Comparison of ENCODE assay signal across 8 cellular contexts in genomic region chr13:96090240-96091101, GRCh38. TPM values are rescaled to one million over a fixed set of nuclear protein-coding genes. Genes with fewer than 3 reads are reported as not detected.
A peak's percentile ranks its signal among the peaks of the same experiment; 100 is the strongest.
DNase-seq lines count a peak whose midpoint lies in the region; ATAC-seq and TF ChIP-seq lines count a peak whose summit lies in the region.

No MANE protein-coding gene starts in this region.

- intact Hi-C loops in HCT116 (cut with micrococcal nuclease): no loop called here
- intact Hi-C loops in psoas muscle (cut with DNase I): no loop called here

- TF ChIP-seq CTCF in GM12865 (IDR thresholded peaks at IDR 0.05; ENCODE audit: insufficient read depth, low read depth, low read length, missing control alignments) (no peak), HCT116 (IDR thresholded peaks at IDR 0.05 in 2 of 3, conservative IDR thresholded peaks at IDR 0.05 in 1 of 3; ENCODE audit: borderline replicate concordance in 1 of 3, insufficient read depth in 1 of 3, low read depth in 2 of 3, low read length in 2 of 3) (no peak), RWPE1 (conservative IDR thresholded peaks at IDR 0.05; ENCODE audit: low read depth) (no peak), foreskin keratinocyte (conservative IDR thresholded peaks at IDR 0.05) (no peak), psoas muscle (IDR thresholded peaks at IDR 0.05) (no peak)

- H4K20me1 ChIP-seq in HCT116 (ENCODE audit: insufficient read depth): no peaks in the 10 kb centered on the region; the same call in 1 of the 2 replicates

- H3K27ac ChIP-seq in HCT116 (ENCODE audit: low read depth, low read length) (no peak overlapping the region), RWPE1 (no peak overlapping the region), foreskin keratinocyte (no peak overlapping the region), psoas muscle (no peak overlapping the region)

- 0% methylated on average over 39 to 133 of the region's 133 CpGs for WGBS in psoas muscle, 3 donors

- RAD21 ChIA-PET in HCT116 (lab: Charles Lee; ENCODE audit: low non-redundant PET in 1 of 2, low total read pairs in 2 of 2, uncharacterized antibody in 2 of 2, unreplicated experiment in 2 of 2): no interaction called here

- H3K9me3 ChIP-seq in HCT116 (ENCODE audit: control insufficient read depth in 1 of 2, insufficient read depth in 1 of 2, low read depth in 1 of 2, low read length in 2 of 2) (no peaks in the 10 kb centered on the region), psoas muscle (no peaks in the 10 kb centered on the region)

- no peak for TF ChIP-seq POLR2A in HCT116 (IDR thresholded peaks at IDR 0.05; ENCODE audit: borderline replicate concordance, extremely low read depth, insufficient read depth, insufficient read length)

- CTCF ChIA-PET in HCT116 (lab: Charles Lee): no interaction called here
- CTCF ChIA-PET in RWPE1 (lab: Yijun Ruan, JAX): interaction anchor here (0.7 kb wide), 1 partner anchor 15 kb away, joined by 3 read pairs; no protein-coding TSS in a partner anchor

- H2AFZ ChIP-seq in HCT116 (ENCODE audit: low read depth, low read length, poor library complexity, severe bottlenecking): no peak overlapping the region

- peak; percentile 68 for ATAC-seq in HCT116
- peak; percentile 61 for ATAC-seq in foreskin keratinocyte
- ATAC-seq in psoas muscle: peak in 2 of 4 donors; percentile 17 to 22

- H3K36me3 ChIP-seq in HCT116 (ENCODE audit: control insufficient read depth in 1 of 2, insufficient read depth in 2 of 2, low read length in 2 of 2) (no peaks in the 10 kb centered on the region), psoas muscle (ENCODE audit: insufficient read depth in 1 of 2, low read depth in 1 of 2) (peaks cover 0 to 2% of the 10 kb centered on the region in 2 donors)

- POLR2A ChIA-PET in HCT116 (lab: Charles Lee): no interaction called here
- POLR2A ChIA-PET in RWPE1 (lab: Yijun Ruan, JAX; ENCODE audit: low non-redundant PET): no interaction called here

- H3K4me1 ChIP-seq in HCT116 (ENCODE audit: control insufficient read depth in 1 of 2, insufficient read depth in 2 of 2, low read length in 2 of 2) (peaks cover 0 to 8% of the 10 kb centered on the region in 2 experiments; a peak in 1 of 4 replicates), foreskin keratinocyte (no peaks in the 10 kb centered on the region), psoas muscle (no peaks in the 10 kb centered on the region)

- H3K4me2 ChIP-seq in HCT116 (ENCODE audit: low read length): peak overlapping the region; percentile 88

- TF ChIP-seq RAD21 in HCT116 (IDR thresholded peaks at IDR 0.05; ENCODE audit: low read depth): no peak

- no peaks in the 10 kb centered on the region for H3K9me2 ChIP-seq in HCT116 (ENCODE audit: insufficient read depth)

- H3K9ac ChIP-seq in HCT116 (ENCODE audit: low read length): no peak overlapping the region

- peak; percentile 25 for DNase-seq in GM12865 (ENCODE audit: low read depth)
- no peak for DNase-seq in HCT116 (ENCODE audit: low read depth, low spot score)
- peak; percentile 14 for DNase-seq in RWPE1 (ENCODE audit: low spot score)
- no peak for DNase-seq in foreskin keratinocyte
- DNase-seq in psoas muscle: peak; percentile 10 to 35
- DNase-seq in A172 (ENCODE audit: low spot score): no peak
- DNase-seq in NOMO-1 treated with dmso at 0.1 percent for 144 hours (lab: John Stamatoyannopoulos, UW; ENCODE audit: unreplicated experiment): no peak
- no peak for DNase-seq in NCI-H446 treated with DMSO at 0.1 percent for 48 hours (lab: John Stamatoyannopoulos, UW)

- no TSS peak for BruUV-seq in HCT116 (replicated peaks; lab: Mats Ljungman, UMichigan)

- H3K4me3 ChIP-seq in GM12865 (ENCODE audit: low read depth, low read length): peak overlapping the region; percentile 46
- peak overlapping the region; percentile 43 to 55 for H3K4me3 ChIP-seq in HCT116 (replicated peaks in 1 of 2; ENCODE audit: low read depth in 1 of 2, low read length in 2 of 2)
- peak overlapping the region; percentile 61 for H3K4me3 ChIP-seq in psoas muscle

- no peaks in the 10 kb centered on the region for H3K79me2 ChIP-seq in HCT116 (ENCODE audit: insufficient read depth, low read length)

- H3K27me3 ChIP-seq in HCT116 (ENCODE audit: insufficient read depth, low read length) (peaks cover 60% of the 10 kb centered on the region), foreskin keratinocyte (peaks cover 86% of the 10 kb centered on the region), psoas muscle (ENCODE audit: insufficient read depth in 3 of 3, low read length in 2 of 3) (peaks cover 6 to 82% (median 8%) of the 10 kb centered on the region in 3 donors)

TF ChIP-seq in HCT116, 20 proteins besides CTCF, POLR2A, EP300 and RAD21 (continues in another document):
- TF ChIP-seq SIN3A (IDR thresholded peaks at IDR 0.05; ENCODE audit: low read depth) (no peak), FOSL1 (IDR thresholded peaks at IDR 0.05; ENCODE audit: low read depth) (no peak), ZFX (IDR thresholded peaks at IDR 0.05) (no peak), ZNF274 (IDR thresholded peaks at IDR 0.05; ENCODE audit: low read depth, low read length) (no peak), TCF7L2 (IDR thresholded peaks at IDR 0.05; ENCODE audit: borderline replicate concordance, extremely low read depth, insufficient read depth, insufficient read length) (no peak), SRF (IDR thresholded peaks at IDR 0.05; ENCODE audit: low read depth) (no peak), YY1 (IDR thresholded peaks at IDR 0.05; ENCODE audit: extremely low read depth, insufficient replicate concordance, low read depth, low read length) (no peak), POLR2AphosphoS5 (IDR thresholded peaks at IDR 0.05; ENCODE audit: low read depth, low read length) (no peak), EZH2 (IDR thresholded peaks at IDR 0.05) (no peak), CBX3 (IDR thresholded peaks at IDR 0.05; ENCODE audit: low read depth) (no peak), SP1 (IDR thresholded peaks at IDR 0.05; ENCODE audit: low read depth) (no peak)
- TF ChIP-seq, protein P1, sequence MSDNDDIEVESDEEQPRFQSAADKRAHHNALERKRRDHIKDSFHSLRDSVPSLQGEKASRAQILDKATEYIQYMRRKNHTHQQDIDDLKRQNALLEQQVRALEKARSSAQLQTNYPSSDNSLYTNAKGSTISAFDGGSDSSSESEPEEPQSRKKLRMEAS (IDR thresholded peaks at IDR 0.05): no peak
- TF ChIP-seq, protein P2, sequence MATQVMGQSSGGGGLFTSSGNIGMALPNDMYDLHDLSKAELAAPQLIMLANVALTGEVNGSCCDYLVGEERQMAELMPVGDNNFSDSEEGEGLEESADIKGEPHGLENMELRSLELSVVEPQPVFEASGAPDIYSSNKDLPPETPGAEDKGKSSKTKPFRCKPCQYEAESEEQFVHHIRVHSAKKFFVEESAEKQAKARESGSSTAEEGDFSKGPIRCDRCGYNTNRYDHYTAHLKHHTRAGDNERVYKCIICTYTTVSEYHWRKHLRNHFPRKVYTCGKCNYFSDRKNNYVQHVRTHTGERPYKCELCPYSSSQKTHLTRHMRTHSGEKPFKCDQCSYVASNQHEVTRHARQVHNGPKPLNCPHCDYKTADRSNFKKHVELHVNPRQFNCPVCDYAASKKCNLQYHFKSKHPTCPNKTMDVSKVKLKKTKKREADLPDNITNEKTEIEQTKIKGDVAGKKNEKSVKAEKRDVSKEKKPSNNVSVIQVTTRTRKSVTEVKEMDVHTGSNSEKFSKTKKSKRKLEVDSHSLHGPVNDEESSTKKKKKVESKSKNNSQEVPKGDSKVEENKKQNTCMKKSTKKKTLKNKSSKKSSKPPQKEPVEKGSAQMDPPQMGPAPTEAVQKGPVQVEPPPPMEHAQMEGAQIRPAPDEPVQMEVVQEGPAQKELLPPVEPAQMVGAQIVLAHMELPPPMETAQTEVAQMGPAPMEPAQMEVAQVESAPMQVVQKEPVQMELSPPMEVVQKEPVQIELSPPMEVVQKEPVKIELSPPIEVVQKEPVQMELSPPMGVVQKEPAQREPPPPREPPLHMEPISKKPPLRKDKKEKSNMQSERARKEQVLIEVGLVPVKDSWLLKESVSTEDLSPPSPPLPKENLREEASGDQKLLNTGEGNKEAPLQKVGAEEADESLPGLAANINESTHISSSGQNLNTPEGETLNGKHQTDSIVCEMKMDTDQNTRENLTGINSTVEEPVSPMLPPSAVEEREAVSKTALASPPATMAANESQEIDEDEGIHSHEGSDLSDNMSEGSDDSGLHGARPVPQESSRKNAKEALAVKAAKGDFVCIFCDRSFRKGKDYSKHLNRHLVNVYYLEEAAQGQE (IDR thresholded peaks at IDR 0.05; ENCODE audit: low read depth): no peak
- TF ChIP-seq, protein P3, sequence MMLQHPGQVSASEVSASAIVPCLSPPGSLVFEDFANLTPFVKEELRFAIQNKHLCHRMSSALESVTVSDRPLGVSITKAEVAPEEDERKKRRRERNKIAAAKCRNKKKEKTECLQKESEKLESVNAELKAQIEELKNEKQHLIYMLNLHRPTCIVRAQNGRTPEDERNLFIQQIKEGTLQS (IDR thresholded peaks at IDR 0.05): no peak
- TF ChIP-seq, protein P4, sequence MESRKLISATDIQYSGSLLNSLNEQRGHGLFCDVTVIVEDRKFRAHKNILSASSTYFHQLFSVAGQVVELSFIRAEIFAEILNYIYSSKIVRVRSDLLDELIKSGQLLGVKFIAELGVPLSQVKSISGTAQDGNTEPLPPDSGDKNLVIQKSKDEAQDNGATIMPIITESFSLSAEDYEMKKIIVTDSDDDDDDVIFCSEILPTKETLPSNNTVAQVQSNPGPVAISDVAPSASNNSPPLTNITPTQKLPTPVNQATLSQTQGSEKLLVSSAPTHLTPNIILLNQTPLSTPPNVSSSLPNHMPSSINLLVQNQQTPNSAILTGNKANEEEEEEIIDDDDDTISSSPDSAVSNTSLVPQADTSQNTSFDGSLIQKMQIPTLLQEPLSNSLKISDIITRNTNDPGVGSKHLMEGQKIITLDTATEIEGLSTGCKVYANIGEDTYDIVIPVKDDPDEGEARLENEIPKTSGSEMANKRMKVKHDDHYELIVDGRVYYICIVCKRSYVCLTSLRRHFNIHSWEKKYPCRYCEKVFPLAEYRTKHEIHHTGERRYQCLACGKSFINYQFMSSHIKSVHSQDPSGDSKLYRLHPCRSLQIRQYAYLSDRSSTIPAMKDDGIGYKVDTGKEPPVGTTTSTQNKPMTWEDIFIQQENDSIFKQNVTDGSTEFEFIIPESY (IDR thresholded peaks at IDR 0.05; ENCODE audit: extremely low read depth, insufficient replicate concordance, low read length): no peak

RNA-seq across cellular contexts. Expression of gene HS6ST3, which starts 0.6 kb away (rescaled TPM):
- 0.10 TPM for total RNA-seq in HCT116 (2021; ENCODE audit: unreplicated experiment)
- polyA plus RNA-seq in HCT116 (2012): 0.01 and 0.04 TPM in 2 replicates
- total RNA-seq in foreskin keratinocyte: 0.07 and 0.10 TPM in 2 replicates
- 0.01 TPM in 1 of 2 replicates, not detected in the other for polyA plus RNA-seq in foreskin keratinocyte
- total RNA-seq in psoas muscle: under 1 TPM; 0.07 to 0.58 (median 0.19) TPM
- polyA plus RNA-seq in psoas muscle: under 1 TPM; 0.01 to 0.13 (median 0.10) TPM
- not detected in 2 replicates for total RNA-seq in A172 (2014; rRNA removed; shearing (Covaris generic))

RNA-seq across cellular contexts. Expression of gene UGGT2, which starts 37.3 kb away (rescaled TPM):
- total RNA-seq in HCT116 (2021; ENCODE audit: unreplicated experiment) (27.1 TPM), foreskin keratinocyte (13.6 TPM in 2 replicates), psoas muscle (1 to 10 TPM; 4.3 to 7.2 (median 5.9) TPM)
- polyA plus RNA-seq in HCT116 (2012): 4.6 and 7.7 TPM in 2 replicates
- polyA plus RNA-seq in foreskin keratinocyte (4.0 and 5.1 TPM in 2 replicates), psoas muscle (1 to 10 TPM; 2.1 to 3.1 (median 2.7) TPM)
- 54.0 and 66.1 TPM in 2 replicates for total RNA-seq in A172 (2014; rRNA removed; shearing (Covaris generic))

Comparison
In these comparisons a context has a peak if more than half of its experiments do, and no peak if none do; other contexts are left out.
1. DNase-seq: peak in GM12865 (single experiment), RWPE1 (single experiment) and psoas muscle (2 of 2); none in HCT116 (single experiment), foreskin keratinocyte (0 of 2), A172 (single experiment), NOMO-1 treated with dmso at 0.1 percent for 144 hours (single experiment) and NCI-H446 treated with DMSO at 0.1 percent for 48 hours (single experiment).
2. Peak in every context shown above with its lines, with median percentiles within 50 percentile points of each other: H3K4me3 ChIP-seq.